In genomic region chr6:6575143-6575542, GRCh38 we compare ENCODE assay signal across 21 cellular contexts. TPM values are rescaled to one million over a fixed set of nuclear protein-coding genes. Genes with fewer than 3 reads are reported as not detected.
DNase-seq lines count a peak whose midpoint lies in the region; ATAC-seq, FAIRE-seq and TF ChIP-seq lines count a peak whose summit lies in the region.
"Had no signal": no experiment of that assay in that cellular context is flagged by ENCODE, and none has a peak within 500 bp of the region (broad histone marks: within the 10 kb centered on the region; RNA-seq: fewer than 3 reads in every experiment).

No MANE protein-coding gene starts in this region.

- ATAC-seq in pancreas, result peak in 3 of 4 donors; percentile 18 to 60 (median 60)
- ATAC-seq in GM21360 (IDR thresholded peaks at IDR 0.05; ENCODE audit: unreplicated experiment), result no peak
- ATAC-seq: A549; CD8-positive, alpha-beta T cell had no signal

- intact Hi-C loops in pancreas (cut with DNase I), result no loop called here

- WGBS in pancreas, 2 donors, result 24 to 26% methylated on average over 4 of the region's 4 CpGs

- peaks cover 0 to 4% (median 0%) of the 10 kb centered on the region in 3 donors for H3K4me1 ChIP-seq in pancreas
- H3K4me1 ChIP-seq: A549, Caco-2 had no signal

- no peaks in the 10 kb centered on the region for H3K27me3 ChIP-seq in pancreas
- H3K27me3 ChIP-seq: BLaER1 treated with 17β-estradiol and CSF1 and Interleukin-3, amounts not matched to agents 10 nM and 100 nM had no signal

- FAIRE-seq in GM12891 (lab: Jason Lieb, UNC) (peak; percentile 76), GM19239 (lab: Jason Lieb, UNC) (peak; percentile 21), pancreas (lab: Jason Lieb, UNC) (no peak)
- FAIRE-seq: A549, D721Med, GM12892 had no signal

- H3K9me3 ChIP-seq in pancreas, result no peaks in the 10 kb centered on the region
- H3K9me3 ChIP-seq: A549, Caco-2 had no signal

- no peak overlapping the region for H3K27ac ChIP-seq in pancreas
- H3K27ac ChIP-seq: 22Rv1; A549; BLaER1 treated with 17β-estradiol and CSF1 and Interleukin-3, amounts not matched to agents 10 nM and 100 nM; C4-2B had no signal

- TF ChIP-seq POLR2A in GM12891 (IDR thresholded peaks at IDR 0.05; ENCODE audit: low read depth, low read length), result no peak

- no peaks in the 10 kb centered on the region for H3K36me3 ChIP-seq in pancreas
- H3K36me3 ChIP-seq: BLaER1 treated with 17β-estradiol and CSF1 and Interleukin-3, amounts not matched to agents 10 nM and 100 nM had no signal

- no peak overlapping the region for H3K4me3 ChIP-seq in pancreas
- H3K4me3 ChIP-seq: A549; BLaER1 treated with 17β-estradiol and CSF1 and Interleukin-3, amounts not matched to agents 10 nM and 100 nM had no signal

- no peak for TF ChIP-seq CTCF in pancreas (IDR thresholded peaks at IDR 0.05)

- DNase-seq in GM12891 (ENCODE audit: insufficient read length, low spot score), result no peak
- DNase-seq in GM19239 (ENCODE audit: insufficient read length, low spot score), result no peak
- DNase-seq in pancreas, result no peak
- DNase-seq in NCI-H1417 (lab: John Stamatoyannopoulos, UW), result no peak
- DNase-seq in NCI-H146 (lab: John Stamatoyannopoulos, UW), result no peak
- DNase-seq: AML-193; Caco-2; Calu3; CD4-positive, alpha-beta T cell; CD8-positive, alpha-beta T cell; DMS79 treated with DMSO at 0.1 percent for 48 hours; GF-D8 had no signal

TF ChIP-seq in GM12891, 5 proteins besides CTCF, POLR2A, EP300 and RAD21:
- TF ChIP-seq TAF1 (IDR thresholded peaks at IDR 0.05; ENCODE audit: low read depth, low read length), result no peak
- TF ChIP-seq POLR2AphosphoS5 (IDR thresholded peaks at IDR 0.05; ENCODE audit: low read depth, low read length), result no peak
- TF ChIP-seq SPI1 (IDR thresholded peaks at IDR 0.05; ENCODE audit: low read depth, low read length), result no peak
- no peak for TF ChIP-seq POU2F2 (IDR thresholded peaks at IDR 0.05; ENCODE audit: low read depth, low read length)
- TF ChIP-seq PAX5 (IDR thresholded peaks at IDR 0.05; ENCODE audit: insufficient read depth, low read length, severe bottlenecking), result no peak

RNA-seq across cellular contexts. Expression of gene LY86, which starts 13.4 kb away (rescaled TPM):
- polyA plus RNA-seq in GM12891 (2012; ENCODE audit: low read depth, missing spikeins), result 77.4 TPM
- 1 to 10 TPM in 2 of 6 donors, under 1 TPM in 3, not detected in 1; 0.16 to 6.1 (median 0.87) TPM for total RNA-seq in pancreas
- polyA plus RNA-seq in pancreas, result under 1 TPM; 0.38 to 0.59 TPM
- total RNA-seq: A172, Caco-2, Calu3 had no signal
- polyA plus RNA-seq: A549, BJ had no signal
